Comparison of ENCODE assay signal across 14 cellular contexts in the genomic region with DNA sequence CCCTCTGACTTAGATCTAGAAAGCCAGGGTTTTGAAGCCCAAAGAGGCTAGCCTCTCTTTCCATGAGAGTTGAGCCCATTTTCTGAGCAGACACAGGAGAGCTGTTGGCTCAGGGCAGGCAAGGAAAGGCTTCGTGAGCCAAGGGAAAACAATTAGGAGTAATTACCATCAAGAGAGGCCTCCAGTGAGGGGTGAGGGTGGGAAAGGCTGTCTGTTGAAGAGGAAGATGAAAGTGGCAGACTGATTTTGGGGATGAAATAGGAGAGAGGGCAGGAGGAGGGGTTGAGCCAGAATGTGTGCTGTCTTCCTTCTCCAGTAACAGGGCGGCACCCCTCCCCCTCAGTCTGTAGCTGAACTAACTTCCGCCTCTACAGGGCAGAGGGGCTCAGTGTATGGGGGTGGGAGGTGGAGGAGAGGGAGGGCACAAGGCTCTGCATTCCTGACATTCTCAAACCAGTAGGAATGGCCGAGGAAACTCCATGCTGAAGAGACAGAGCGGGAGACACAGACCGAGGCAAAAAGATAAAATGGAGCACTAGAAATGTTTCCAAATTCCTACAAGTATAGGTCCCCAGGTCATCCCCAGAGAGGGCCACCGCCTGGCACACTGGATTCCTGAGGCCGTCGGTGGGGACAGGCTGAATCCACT. TPM values are rescaled to one million over a fixed set of nuclear protein-coding genes. Genes with fewer than 3 reads are reported as not detected.
A peak's percentile ranks its signal among the peaks of the same experiment; 100 is the strongest.
DNase-seq lines count a peak whose midpoint lies in the region; ATAC-seq and TF ChIP-seq lines count a peak whose summit lies in the region.
"Had no signal": no experiment of that assay in that cellular context is flagged by ENCODE, and none has a peak within 500 bp of the region (broad histone marks: within the 10 kb centered on the region; RNA-seq: fewer than 3 reads in every experiment).

No MANE protein-coding gene starts in this region.

- no peaks in the 10 kb centered on the region for H3K36me3 Mint-ChIP-seq in chondrocyte (ENCODE audit: low read depth)
- H3K36me3 Mint-ChIP-seq in stimulated activated effector memory CD8-positive, alpha-beta T cell treated with anti-CD3 and anti-CD28 coated beads, Interleukin-12 subunit alpha, Interleukin-12 subunit beta, amount 100 ng/mL, for 72 hours = no peaks in the 10 kb centered on the region

- H3K27me3 Mint-ChIP-seq in chondrocyte (ENCODE audit: low read depth) = no peaks in the 10 kb centered on the region

- peaks cover 15% of the 10 kb centered on the region for H3K4me1 Mint-ChIP-seq in chondrocyte (ENCODE audit: low read depth)
- H3K4me1 Mint-ChIP-seq in stimulated activated effector memory CD8-positive, alpha-beta T cell treated with anti-CD3 and anti-CD28 coated beads, Interleukin-12 subunit alpha, Interleukin-12 subunit beta, amount 100 ng/mL, for 72 hours = peaks cover 5% of the 10 kb centered on the region

- H3K27ac Mint-ChIP-seq in chondrocyte (ENCODE audit: unreplicated experiment) = peak overlapping the region; percentile 86
- peak overlapping the region; percentile 56 for H3K27ac Mint-ChIP-seq in stimulated activated effector memory CD8-positive, alpha-beta T cell treated with anti-CD3 and anti-CD28 coated beads, Interleukin-12 subunit alpha, Interleukin-12 subunit beta, amount 100 ng/mL, for 72 hours
- H3K27ac Mint-ChIP-seq: activated naive CD4-positive, alpha-beta T cell treated with anti-CD3 and anti-CD28 coated beads for 36 hours had no signal

- ATAC-seq in stimulated activated effector memory CD8-positive, alpha-beta T cell treated with anti-CD3 and anti-CD28 coated beads, Interleukin-12 subunit alpha, Interleukin-12 subunit beta, amount 100 ng/mL, for 72 hours = no peak
- ATAC-seq in HG03342 (IDR thresholded peaks at IDR 0.05; ENCODE audit: unreplicated experiment) = no peak
- ATAC-seq: Panc1 had no signal

- H3K4me3 Mint-ChIP-seq in chondrocyte (ENCODE audit: unreplicated experiment) = peak overlapping the region; percentile 57
- H3K4me3 Mint-ChIP-seq in stimulated activated effector memory CD8-positive, alpha-beta T cell treated with anti-CD3 and anti-CD28 coated beads, Interleukin-12 subunit alpha, Interleukin-12 subunit beta, amount 100 ng/mL, for 72 hours = no peak overlapping the region
- H3K4me3 Mint-ChIP-seq: activated naive CD4-positive, alpha-beta T cell treated with anti-CD3 and anti-CD28 coated beads for 36 hours had no signal

- H3K9me3 Mint-ChIP-seq in chondrocyte (ENCODE audit: low read depth) = no peaks in the 10 kb centered on the region
- H3K9me3 Mint-ChIP-seq in stimulated activated effector memory CD8-positive, alpha-beta T cell treated with anti-CD3 and anti-CD28 coated beads, Interleukin-12 subunit alpha, Interleukin-12 subunit beta, amount 100 ng/mL, for 72 hours = no peaks in the 10 kb centered on the region
- H3K9me3 Mint-ChIP-seq: activated naive CD4-positive, alpha-beta T cell treated with anti-CD3 and anti-CD28 coated beads for 36 hours had no signal

- peak; percentile 32 for DNase-seq in NCI-H1105 treated with DMSO at 0.1 percent for 48 hours (lab: John Stamatoyannopoulos, UW)
- DNase-seq in NCI-H1105 (lab: John Stamatoyannopoulos, UW) = no peak
- DNase-seq in chondrocyte (ENCODE audit: low spot score) = no peak
- peak; percentile 98 for DNase-seq in left kidney (ENCODE audit: low read depth, low spot score)
- DNase-seq in stimulated activated effector memory CD8-positive, alpha-beta T cell treated with anti-CD3 and anti-CD28 coated beads, Interleukin-12 subunit alpha, Interleukin-12 subunit beta, amount 100 ng/mL, for 72 hours (ENCODE audit: low spot score in 2 of 2) = no peak
- DNase-seq in activated CD4-positive, alpha-beta T cell treated with anti-CD3 and anti-CD28 coated beads for 48 hours = no peak
- no peak for DNase-seq in SKM-1 treated with dmso at 0.1 percent for 144 hours (lab: John Stamatoyannopoulos, UW; ENCODE audit: unreplicated experiment)
- DNase-seq: activated naive CD4-positive, alpha-beta T cell treated with anti-CD3 and anti-CD28 coated beads for 36 hours; dorsolateral prefrontal cortex; NCI-H2029 treated with DMSO at 0.1 percent for 48 hours; occipital lobe had no signal

- TF ChIP-seq CTCF in chondrocyte (IDR thresholded peaks at IDR 0.05) = no peak

RNA-seq across cellular contexts. Expression of gene COL2A1, which starts 33.1 kb away (rescaled TPM):
- total RNA-seq in chondrocyte = 2.0 to 47.7 TPM (median 35.6 TPM) in 3 replicates
- total RNA-seq: activated naive CD4-positive, alpha-beta T cell treated with anti-CD3 and anti-CD28 coated beads for 36 hours; HT-29 had no signal

Comparison
In these comparisons a context has a peak if more than half of its experiments do, and no peak if none do; other contexts are left out.
1. DNase-seq: peak in NCI-H1105 treated with DMSO at 0.1 percent for 48 hours (single experiment) and left kidney (single experiment); none in NCI-H1105 (single experiment), chondrocyte (single experiment), stimulated activated effector memory CD8-positive, alpha-beta T cell treated with anti-CD3 and anti-CD28 coated beads, Interleukin-12 subunit alpha, Interleukin-12 subunit beta, amount 100 ng/mL, for 72 hours (0 of 2), activated CD4-positive, alpha-beta T cell treated with anti-CD3 and anti-CD28 coated beads for 48 hours (single experiment) and SKM-1 treated with dmso at 0.1 percent for 144 hours (single experiment).